ENCODE assay signal across 13 cellular contexts in genomic region chr4:144634978-144635747, GRCh38. TPM values are rescaled to one million over a fixed set of nuclear protein-coding genes. Genes with fewer than 3 reads are reported as not detected.
DNase-seq lines count a peak whose midpoint lies in the region; ATAC-seq and TF ChIP-seq lines count a peak whose summit lies in the region.
"Had no signal": no experiment of that assay in that cellular context is flagged by ENCODE, and none has a peak within 500 bp of the region (broad histone marks: within the 10 kb centered on the region; RNA-seq: fewer than 3 reads in every experiment).

No MANE protein-coding gene starts in this region.

- H3K9me2 ChIP-seq in GM23248 (ENCODE audit: insufficient read depth): no peaks in the 10 kb centered on the region

- H3K27ac ChIP-seq in suprapubic skin (no peak overlapping the region), GM23248 (no peak overlapping the region)
- H3K27ac ChIP-seq: sigmoid colon had no signal

- in situ Hi-C loops in GM23248 (cut with MboI): no loop called here

- H2AFZ ChIP-seq in GM23248: no peak overlapping the region

- H3K4me3 ChIP-seq in suprapubic skin: no peak overlapping the region
- H3K4me3 ChIP-seq in GM23248: no peak overlapping the region
- H3K4me3 ChIP-seq: K562, sigmoid colon had no signal

- no peak for TF ChIP-seq POLR2A in suprapubic skin (IDR thresholded peaks at IDR 0.05)

- H3K27me3 Mint-ChIP-seq in naive B cell (no peaks in the 10 kb centered on the region), Calu3 (ENCODE audit: unreplicated experiment) (no peaks in the 10 kb centered on the region)
- peaks cover 25% of the 10 kb centered on the region for H3K27me3 Mint-ChIP-seq in activated naive CD8-positive, alpha-beta T cell treated with anti-CD3 and anti-CD28 coated beads for 36 hours

- CTCF ChIA-PET in Calu3 (lab: Charles Lee): no interaction called here

- H3K36me3 Mint-ChIP-seq in naive B cell (no peaks in the 10 kb centered on the region), Calu3 (ENCODE audit: insufficient read depth, unreplicated experiment) (no peaks in the 10 kb centered on the region)
- no peaks in the 10 kb centered on the region for H3K36me3 Mint-ChIP-seq in activated naive CD8-positive, alpha-beta T cell treated with anti-CD3 and anti-CD28 coated beads for 36 hours
- H3K36me3 Mint-ChIP-seq: activated naive CD8-positive, alpha-beta T cell had no signal

- H3K79me2 ChIP-seq in GM23248 (ENCODE audit: insufficient read depth): no peaks in the 10 kb centered on the region

- H3K4me3 Mint-ChIP-seq in naive B cell: peak overlapping the region in 1 of 8 donors; percentile 29
- H3K4me3 Mint-ChIP-seq in activated naive CD8-positive, alpha-beta T cell treated with anti-CD3 and anti-CD28 coated beads for 36 hours: no peak overlapping the region
- H3K4me3 Mint-ChIP-seq in Calu3 (ENCODE audit: low read depth, unreplicated experiment): no peak overlapping the region
- H3K4me3 Mint-ChIP-seq: activated naive CD8-positive, alpha-beta T cell had no signal

- WGBS in suprapubic skin: 74% methylated on average over 6 of the region's 6 CpGs
- 70% methylated on average over 6 of the region's 6 CpGs for WGBS in GM23248 (ENCODE audit: low coverage in 1 of 2, low lambda C conversion rate in 2 of 2, missing lambda C conversion rate in 2 of 2), 2 experiments

- no peaks in the 10 kb centered on the region for H4K20me1 ChIP-seq in GM23248 (ENCODE audit: insufficient read depth)

- TF ChIP-seq EP300 in suprapubic skin (IDR thresholded peaks at IDR 0.05): no peak

- H3K36me3 ChIP-seq in suprapubic skin (no peaks in the 10 kb centered on the region), GM23248 (ENCODE audit: low read depth) (no peaks in the 10 kb centered on the region)
- H3K36me3 ChIP-seq: sigmoid colon had no signal

- H3K9ac ChIP-seq in GM23248: no peak overlapping the region

- TF ChIP-seq CTCF in suprapubic skin (IDR thresholded peaks at IDR 0.05): no peak
- no peak for TF ChIP-seq CTCF in Calu3 (IDR thresholded peaks at IDR 0.05; ENCODE audit: unreplicated experiment)

- H3K9me3 Mint-ChIP-seq in naive B cell (peaks cover 0 to 3% (median 0%) of the 10 kb centered on the region in 7 donors), Calu3 (ENCODE audit: low read depth, unreplicated experiment) (peaks cover 2% of the 10 kb centered on the region)
- H3K9me3 Mint-ChIP-seq in activated naive CD8-positive, alpha-beta T cell treated with anti-CD3 and anti-CD28 coated beads for 36 hours: no peaks in the 10 kb centered on the region

- H3K27ac Mint-ChIP-seq in naive B cell (peak overlapping the region in 2 of 6 donors; percentile 52 to 67), Calu3 (ENCODE audit: unreplicated experiment) (no peak overlapping the region)
- H3K27ac Mint-ChIP-seq in activated naive CD8-positive, alpha-beta T cell treated with anti-CD3 and anti-CD28 coated beads for 36 hours: no peak overlapping the region
- H3K27ac Mint-ChIP-seq: activated naive CD8-positive, alpha-beta T cell had no signal

- H3K4me1 ChIP-seq in suprapubic skin (no peaks in the 10 kb centered on the region), GM23248 (ENCODE audit: insufficient read depth) (no peaks in the 10 kb centered on the region)
- H3K4me1 ChIP-seq: sigmoid colon had no signal

- ATAC-seq in HG02571 (IDR thresholded peaks at IDR 0.05; ENCODE audit: unreplicated experiment): peak; percentile 100
- ATAC-seq in HG03280 (IDR thresholded peaks at IDR 0.05; ENCODE audit: unreplicated experiment): peak; percentile 100
- peak; percentile 49 to 75 for ATAC-seq in naive B cell (ENCODE audit: low read depth in 2 of 2)
- ATAC-seq: K562 had no signal

- intact Hi-C loops in Calu3 (cut with micrococcal nuclease; ENCODE audit: unreplicated experiment): no loop called here

- no peaks in the 10 kb centered on the region for H3K27me3 ChIP-seq in suprapubic skin
- H3K27me3 ChIP-seq in GM23248 (replicated peaks; ENCODE audit: insufficient read depth): no peaks in the 10 kb centered on the region
- H3K27me3 ChIP-seq: sigmoid colon had no signal

- no peak overlapping the region for H3K4me2 ChIP-seq in GM23248 (ENCODE audit: unreplicated experiment)

- DNase-seq in GM19238 (ENCODE audit: insufficient read length, low spot score) (peak; percentile 19), naive B cell (no peak), suprapubic skin (ENCODE audit: low spot score in 2 of 2) (no peak), GM23248 (no peak), Calu3 (no peak)
- DNase-seq in activated naive CD8-positive, alpha-beta T cell treated with anti-CD3 and anti-CD28 coated beads for 36 hours: no peak
- DNase-seq: activated CD4-positive, alpha-beta T cell treated with anti-CD3 and anti-CD28 coated beads, Interleukin-2, amount 50 U/mL, for 1 hour; sigmoid colon had no signal

- no peaks in the 10 kb centered on the region for H3F3A ChIP-seq in GM23248 (ENCODE audit: insufficient read depth)

- BruUV-seq in Calu3 (replicated peaks; lab: Mats Ljungman, UMichigan): no TSS peak

- H3K4me1 Mint-ChIP-seq in naive B cell (peaks cover 0 to 20% (median 9%) of the 10 kb centered on the region in 3 donors), Calu3 (ENCODE audit: low read depth, unreplicated experiment) (no peaks in the 10 kb centered on the region)
- no peaks in the 10 kb centered on the region for H3K4me1 Mint-ChIP-seq in activated naive CD8-positive, alpha-beta T cell treated with anti-CD3 and anti-CD28 coated beads for 36 hours

- no peaks in the 10 kb centered on the region for H3K9me3 ChIP-seq in suprapubic skin
- H3K9me3 ChIP-seq in GM23248 (ENCODE audit: low read depth): no peaks in the 10 kb centered on the region
- H3K9me3 ChIP-seq: sigmoid colon had no signal

RNA-seq across cellular contexts. Expression of gene HHIP, which starts 10.8 kb away (rescaled TPM):
- under 1 TPM in 2 of 6 donors, not detected in 4; 0.21 to 0.81 TPM for polyA plus RNA-seq in naive B cell (ENCODE audit: low read depth in 6 of 6)
- not detected for total RNA-seq in activated naive CD8-positive, alpha-beta T cell treated with anti-CD3 and anti-CD28 coated beads for 36 hours
- under 1 TPM in 2 of 4 donors, not detected in 2; 0.10 to 0.34 TPM for total RNA-seq in suprapubic skin
- total RNA-seq in GM23248 (2014; rRNA removed; shearing (Covaris generic)): under 0.01 TPM in 1 of 2 replicates, not detected in the other
- polyA plus RNA-seq in GM23248 (2016; fragmentation: Nextera tagmentation; extraction: Ambion mirVana): 0.06 and 0.33 TPM in 2 replicates
- 0.61 and 1.6 TPM in 2 replicates for total RNA-seq in Calu3 (2022)
- total RNA-seq: mononuclear cell had no signal
- polyA plus RNA-seq: K562 had no signal
